ENCODE assay signal across 23 cellular contexts in the genomic region with DNA sequence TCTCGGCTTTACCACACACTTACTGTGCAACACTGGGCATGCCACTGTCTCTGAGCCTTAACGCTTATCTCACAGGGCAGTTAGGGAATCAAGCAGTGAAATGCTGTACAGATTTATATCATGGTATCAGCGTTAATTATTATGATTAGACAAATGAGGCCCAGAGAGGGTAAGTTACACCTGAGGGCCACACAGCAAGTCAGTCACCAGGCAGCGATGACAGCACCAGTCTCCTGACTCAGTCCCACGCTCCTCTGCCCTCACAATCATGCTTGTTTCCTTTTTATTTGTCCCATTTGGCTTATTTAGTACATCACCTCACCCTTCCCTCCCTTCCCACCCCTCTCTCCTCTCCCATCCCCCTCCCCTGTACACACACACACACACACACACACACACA. TPM values are rescaled to one million over a fixed set of nuclear protein-coding genes. Genes with fewer than 3 reads are reported as not detected.
DNase-seq lines count a peak whose midpoint lies in the region; ATAC-seq, FAIRE-seq and TF ChIP-seq lines count a peak whose summit lies in the region.
"Had no signal": no experiment of that assay in that cellular context is flagged by ENCODE, and none has a peak within 500 bp of the region (broad histone marks: within the 10 kb centered on the region; RNA-seq: fewer than 3 reads in every experiment).

No MANE protein-coding gene starts in this region.

- H3K9me3 ChIP-seq in HepG2 (ENCODE audit: low read length) (no peaks in the 10 kb centered on the region), right lobe of liver (no peaks in the 10 kb centered on the region), endodermal cell (ENCODE audit: control insufficient read depth, low read length) (no peaks in the 10 kb centered on the region), sigmoid colon (no peaks in the 10 kb centered on the region)
- H3K9me3 ChIP-seq: A549, HAP-1 had no signal

- WGBS in HepG2 (ENCODE audit: low lambda C conversion rate), result 31% methylated on average over 5 of the region's 5 CpGs
- WGBS in right lobe of liver (ENCODE audit: insufficient coverage, low coverage, low lambda C conversion rate, missing lambda C conversion rate), result 91% methylated on average over 5 of the region's 5 CpGs
- WGBS in endodermal cell (ENCODE audit: insufficient coverage in 1 of 2, insufficient read length in 1 of 2), 2 experiments, result 96 to 98% methylated on average over 5 of the region's 5 CpGs
- WGBS in sigmoid colon, 2 donors, result 90 to 93% methylated on average over 5 of the region's 5 CpGs

- no peaks in the 10 kb centered on the region for H3K36me3 Mint-ChIP-seq in endodermal cell (ENCODE audit: low read depth)
- H3K36me3 Mint-ChIP-seq: CD4-positive, alpha-beta memory T cell had no signal

- H3K9ac ChIP-seq in HepG2 (ENCODE audit: insufficient read depth, low read depth, low read length) (no peak overlapping the region), endodermal cell (ENCODE audit: extremely low read depth, low read length, poor library complexity, severe bottlenecking) (no peak overlapping the region)

- H3K4me1 Mint-ChIP-seq in endodermal cell, result peaks cover 22% of the 10 kb centered on the region
- H3K4me1 Mint-ChIP-seq: CD4-positive, alpha-beta memory T cell had no signal

- peaks cover 15% of the 10 kb centered on the region for H3K27me3 Mint-ChIP-seq in endodermal cell (ENCODE audit: insufficient read depth)

- POLR2A ChIA-PET in HepG2 (lab: Yijun Ruan, JAX), result no interaction called here

- TF ChIP-seq CTCF in HepG2 (CRISPR knock-in tag; IDR thresholded peaks at IDR 0.05) (no peak), right lobe of liver (IDR thresholded peaks at IDR 0.05) (no peak), endodermal cell (conservative IDR thresholded peaks at IDR 0.05) (no peak), sigmoid colon (IDR thresholded peaks at IDR 0.05) (no peak)

- H3K4me2 ChIP-seq in HepG2 (ENCODE audit: low read depth, low read length), result no peak overlapping the region
- H3K4me2 ChIP-seq: A549 had no signal

- H3K27ac ChIP-seq in HepG2 (ENCODE audit: extremely low read length, insufficient read depth, low read length) (no peak overlapping the region), right lobe of liver (no peak overlapping the region), endodermal cell (ENCODE audit: low read depth, low read length) (no peak overlapping the region), sigmoid colon (peak overlapping the region in 3 of 4 donors; percentile 80 to 93 (median 89))
- H3K27ac ChIP-seq: A549 had no signal

- H3K27ac Mint-ChIP-seq in endodermal cell, result no peak overlapping the region

- no TSS peak for BruUV-seq in HepG2 (replicated peaks; lab: Mats Ljungman, UMichigan)

- intact Hi-C loops in HepG2 (cut with micrococcal nuclease; ENCODE audit: unreplicated experiment) (no loop called here), right lobe of liver (cut with DNase I) (no loop called here), sigmoid colon (cut with DNase I) (no loop called here)

- no peaks in the 10 kb centered on the region for H3K9me3 Mint-ChIP-seq in endodermal cell
- H3K9me3 Mint-ChIP-seq: CD4-positive, alpha-beta memory T cell had no signal

- DNase-seq in HepG2 (ENCODE audit: low spot score), result no peak
- no peak for DNase-seq in right lobe of liver
- peak; percentile 14 for DNase-seq in endodermal cell
- DNase-seq in sigmoid colon, result no peak
- DNase-seq in NCI-H2171 treated with DMSO at 0.1 percent for 48 hours (lab: John Stamatoyannopoulos, UW), result no peak
- no peak for DNase-seq in cerebellum (ENCODE audit: low spot score)
- no peak for DNase-seq in OCI-M1 (lab: John Stamatoyannopoulos, UW)
- DNase-seq: 8988T; C1 segment of cervical spinal cord; Calu3; CD4-positive, alpha-beta memory T cell; COR-L47; DMS53; DMS79 treated with DMSO at 0.1 percent for 48 hours; GF-D8; GOT3 had no signal

- no peaks in the 10 kb centered on the region for H3K79me2 ChIP-seq in HepG2 (ENCODE audit: insufficient read depth, low read length)

- no peak for FAIRE-seq in HepG2 (lab: Jason Lieb, UNC)
- FAIRE-seq: A549, GM12891, GM18507, H54 had no signal

- H3K27me3 ChIP-seq in HepG2 (ENCODE audit: control insufficient read depth in 1 of 2, insufficient read depth in 2 of 2, low read length in 2 of 2) (peaks cover 7 to 60% of the 10 kb centered on the region in 2 experiments; a peak in 4 of 5 replicates), right lobe of liver (no peaks in the 10 kb centered on the region), endodermal cell (ENCODE audit: control insufficient read depth, insufficient read depth, low read length, poor library complexity, severe bottlenecking) (peaks cover 19% of the 10 kb centered on the region), sigmoid colon (no peaks in the 10 kb centered on the region)

- TF ChIP-seq EP300 in HepG2 (IDR thresholded peaks at IDR 0.05; ENCODE audit: low read depth in 2 of 2, low read length in 2 of 2) (no peak), HepG2 (CRISPR knock-in tag; IDR thresholded peaks at IDR 0.05; ENCODE audit: borderline replicate concordance) (no peak), sigmoid colon (IDR thresholded peaks at IDR 0.05) (no peak)

- CTCF ChIA-PET in HepG2 (lab: Yijun Ruan, JAX; ENCODE audit: low intra/inter-chr PET ratio, low total read pairs), result no interaction called here

- no peak overlapping the region for H2AFZ ChIP-seq in HepG2 (ENCODE audit: low read length)

- H3K36me3 ChIP-seq in HepG2 (replicated peaks in 1 of 2; ENCODE audit: control insufficient read depth in 1 of 2, insufficient read depth in 2 of 2, low read length in 2 of 2), result no peaks in the 10 kb centered on the region
- H3K36me3 ChIP-seq in right lobe of liver, result no peaks in the 10 kb centered on the region
- H3K36me3 ChIP-seq in endodermal cell (ENCODE audit: control insufficient read depth, insufficient read depth, low read length), result no peaks in the 10 kb centered on the region
- peaks cover 0 to 11% (median 0%) of the 10 kb centered on the region in 4 donors for H3K36me3 ChIP-seq in sigmoid colon
- H3K36me3 ChIP-seq: HAP-1 had no signal

- no peak for TF ChIP-seq RAD21 in HepG2 (CRISPR knock-in tag; IDR thresholded peaks at IDR 0.05)

- ATAC-seq in HepG2, result no peak
- ATAC-seq in right lobe of liver, result no peak
- ATAC-seq: A549 had no signal

- no peak overlapping the region for H3K4me3 Mint-ChIP-seq in endodermal cell
- H3K4me3 Mint-ChIP-seq: CD4-positive, alpha-beta memory T cell had no signal

- H4K20me1 ChIP-seq in HepG2 (ENCODE audit: insufficient read depth, low read length), result no peaks in the 10 kb centered on the region

- peaks cover 1% of the 10 kb centered on the region; the same call in 1 of the 2 replicates for H3K4me1 ChIP-seq in HepG2 (ENCODE audit: insufficient read depth, low read length)
- H3K4me1 ChIP-seq in right lobe of liver, result no peaks in the 10 kb centered on the region
- H3K4me1 ChIP-seq in endodermal cell (ENCODE audit: control insufficient read depth, insufficient read depth, low read length), result peaks cover 5% of the 10 kb centered on the region
- peaks cover 0 to 75% (median 63%) of the 10 kb centered on the region in 4 donors for H3K4me1 ChIP-seq in sigmoid colon
- H3K4me1 ChIP-seq: A549 had no signal

- H3K4me3 ChIP-seq in HepG2 (replicated peaks in 1 of 3; ENCODE audit: insufficient read depth in 1 of 3, low read depth in 2 of 3, low read length in 3 of 3) (no peak overlapping the region), right lobe of liver (no peak overlapping the region), endodermal cell (ENCODE audit: low read length) (no peak overlapping the region), sigmoid colon (no peak overlapping the region)
- H3K4me3 ChIP-seq: A549, HAP-1 had no signal

- in situ Hi-C loops in HepG2 (cut with HindIII; ENCODE audit: extremely low pct_ligation_motif_present, low pct_unique_long_range_greater_than_20kb), result no loop called here

- TF ChIP-seq POLR2A in HepG2 (IDR thresholded peaks at IDR 0.05; ENCODE audit: insufficient read depth in 1 of 2, low read depth in 2 of 2, low read length in 2 of 2) (no peak), right lobe of liver (IDR thresholded peaks at IDR 0.05) (no peak), sigmoid colon (IDR thresholded peaks at IDR 0.05) (no peak)

RNA-seq across cellular contexts. Expression of a gene that starts 12.2 kb away (rescaled TPM):
- total RNA-seq in HepG2 (2016; rRNA removed; fragmentation: Illumina TruSeq; extraction: Trizol) (not detected in 2 replicates), right lobe of liver (10 to 100 TPM in 5 of 6 experiments, 1 to 10 TPM in 1; 2.9 to 41.4 (median 23.9) TPM), endodermal cell (1 to 10 TPM in 1 of 2 donors, under 1 TPM in 1; 0.44 to 1.2 TPM), sigmoid colon (10 to 100 TPM in 2 of 4 donors, 1 to 10 TPM in 2; 6.1 to 45.1 (median 14.4) TPM), cerebellum (not detected)
- not detected in 2 replicates for total RNA-seq in HepG2 (2016; cell fraction: cytosol; rRNA removed; fragmentation: Illumina TruSeq; extraction: Trizol; ENCODE audit: low read depth)
- not detected in 2 replicates for total RNA-seq in HepG2 (2016; cell fraction: insoluble cytoplasmic fraction; rRNA removed; fragmentation: Illumina TruSeq; extraction: Trizol)
- total RNA-seq in HepG2 (2016; cell fraction: membrane; rRNA removed; fragmentation: Illumina TruSeq; extraction: Trizol), result not detected in 2 replicates
- not detected in 2 replicates for total RNA-seq in HepG2 (2016; cell fraction: nucleus; rRNA removed; fragmentation: Illumina TruSeq; extraction: Trizol)
- polyA plus RNA-seq in HepG2 (2011; rRNA removed) (0.04 TPM in 1 of 2 replicates, not detected in the other), sigmoid colon (10 to 100 TPM in 1 of 3 donors, 1 to 10 TPM in 1, not detected in 1; 9.6 to 43.9 TPM)
- 0.07 TPM in 1 of 2 replicates, not detected in the other for polyA plus RNA-seq in HepG2 (2011; cell fraction: cytosol; rRNA removed)
- polyA plus RNA-seq in HepG2 (2011; cell fraction: nucleus; rRNA removed), result 0.16 and 0.34 TPM in 2 replicates
- polyA plus RNA-seq in HepG2 (2012), result 0.17 and 1.2 TPM in 2 replicates
- 0.20 and 0.28 TPM in 2 replicates for polyA plus RNA-seq in HepG2 (2016; cell fraction: cytosol; fragmentation: Illumina TruSeq; extraction: Trizol; ENCODE audit: low read depth)
- 0.41 TPM in 1 of 2 replicates, not detected in the other for polyA plus RNA-seq in HepG2 (2016; cell fraction: insoluble cytoplasmic fraction; fragmentation: Illumina TruSeq; extraction: Trizol; ENCODE audit: low read depth)
- polyA plus RNA-seq in HepG2 (2016; cell fraction: membrane; fragmentation: Illumina TruSeq; extraction: Trizol; ENCODE audit: low read depth), result 0.17 TPM in 1 of 2 replicates, not detected in the other
- polyA plus RNA-seq in HepG2 (2016; cell fraction: nucleus; fragmentation: Illumina TruSeq; extraction: Trizol; ENCODE audit: insufficient read depth, low read depth), result 0.27 and 0.37 TPM in 2 replicates
- 0.20 and 1.1 TPM in 2 replicates for polyA minus RNA-seq in HepG2 (2011; rRNA and poly(A)+ RNA removed; ENCODE audit: low replicate concordance)
- polyA minus RNA-seq in HepG2 (2011; cell fraction: cytosol; rRNA and poly(A)+ RNA removed), result not detected in 2 replicates
- polyA minus RNA-seq in HepG2 (2011; cell fraction: nucleus; rRNA and poly(A)+ RNA removed), result not detected in 2 replicates
- 0.53 TPM for polyA plus RNA-seq in endodermal cell (2013, experiment 1 of 2)
- 0.33 TPM for polyA plus RNA-seq in endodermal cell (2013, experiment 2 of 2)
- total RNA-seq: Calu3; CD4-positive, alpha-beta memory T cell; Daoy; G401 had no signal
- polyA plus RNA-seq: CD4-positive, alpha-beta memory T cell had no signal

RNA-seq across cellular contexts. Expression of a gene that starts 29.6 kb away (rescaled TPM):
- 14.2 and 17.0 TPM in 2 replicates for total RNA-seq in HepG2 (2016; rRNA removed; fragmentation: Illumina TruSeq; extraction: Trizol)
- total RNA-seq in HepG2 (2016; cell fraction: cytosol; rRNA removed; fragmentation: Illumina TruSeq; extraction: Trizol; ENCODE audit: low read depth), result 1.6 and 1.9 TPM in 2 replicates
- 14.0 and 15.8 TPM in 2 replicates for total RNA-seq in HepG2 (2016; cell fraction: insoluble cytoplasmic fraction; rRNA removed; fragmentation: Illumina TruSeq; extraction: Trizol)
- total RNA-seq in HepG2 (2016; cell fraction: membrane; rRNA removed; fragmentation: Illumina TruSeq; extraction: Trizol), result 6.1 and 6.8 TPM in 2 replicates
- total RNA-seq in HepG2 (2016; cell fraction: nucleus; rRNA removed; fragmentation: Illumina TruSeq; extraction: Trizol), result 19.7 and 21.7 TPM in 2 replicates
- polyA plus RNA-seq in HepG2 (2011; rRNA removed), result 4.8 and 5.3 TPM in 2 replicates
- polyA plus RNA-seq in HepG2 (2011; cell fraction: cytosol; rRNA removed), result 2.3 and 3.3 TPM in 2 replicates
- 6.3 and 7.5 TPM in 2 replicates for polyA plus RNA-seq in HepG2 (2011; cell fraction: nucleus; rRNA removed)
- 5.4 and 6.4 TPM in 2 replicates for polyA plus RNA-seq in HepG2 (2012)
- 0.20 and 0.22 TPM in 2 replicates for polyA plus RNA-seq in HepG2 (2016; cell fraction: cytosol; fragmentation: Illumina TruSeq; extraction: Trizol; ENCODE audit: low read depth)
- 6.0 and 6.8 TPM in 2 replicates for polyA plus RNA-seq in HepG2 (2016; cell fraction: insoluble cytoplasmic fraction; fragmentation: Illumina TruSeq; extraction: Trizol; ENCODE audit: low read depth)
- 0.93 and 1.1 TPM in 2 replicates for polyA plus RNA-seq in HepG2 (2016; cell fraction: membrane; fragmentation: Illumina TruSeq; extraction: Trizol; ENCODE audit: low read depth)
- 13.1 and 13.4 TPM in 2 replicates for polyA plus RNA-seq in HepG2 (2016; cell fraction: nucleus; fragmentation: Illumina TruSeq; extraction: Trizol; ENCODE audit: insufficient read depth, low read depth)
- 15.7 and 33.2 TPM in 2 replicates for polyA minus RNA-seq in HepG2 (2011; rRNA and poly(A)+ RNA removed; ENCODE audit: low replicate concordance)
- 12.7 and 13.5 TPM in 2 replicates for polyA minus RNA-seq in HepG2 (2011; cell fraction: cytosol; rRNA and poly(A)+ RNA removed)
- polyA minus RNA-seq in HepG2 (2011; cell fraction: nucleus; rRNA and poly(A)+ RNA removed), result 43.4 and 50.1 TPM in 2 replicates
- total RNA-seq in right lobe of liver, result 1 to 10 TPM; 4.7 to 7.7 (median 6.8) TPM
- total RNA-seq in endodermal cell, result 10 to 100 TPM; 18.3 to 23.6 TPM
- 12.1 TPM for polyA plus RNA-seq in endodermal cell (2013, experiment 1 of 2)
- 13.4 TPM for polyA plus RNA-seq in endodermal cell (2013, experiment 2 of 2)
- 10 to 100 TPM; 20.3 to 27.7 (median 22.5) TPM for total RNA-seq in sigmoid colon
- 1 to 10 TPM; 1.6 to 5.1 (median 1.8) TPM for polyA plus RNA-seq in sigmoid colon
- 31.9 TPM for total RNA-seq in cerebellum

Comparison
In these comparisons a context has a peak if more than half of its experiments do, and no peak if none do; other contexts are left out.
1. H3K27ac ChIP-seq: peak in sigmoid colon (3 of 4); none in HepG2 (single experiment), right lobe of liver (0 of 3) and endodermal cell (single experiment).